In genomic region chr10:131915484-131915883, GRCh38 we compare ENCODE assay signal across 26 cellular contexts. TPM values are rescaled to one million over a fixed set of nuclear protein-coding genes. Genes with fewer than 3 reads are reported as not detected.
DNase-seq lines count a peak whose midpoint lies in the region; ATAC-seq and TF ChIP-seq lines count a peak whose summit lies in the region.
"Had no signal": no experiment of that assay in that cellular context is flagged by ENCODE, and none has a peak within 500 bp of the region (broad histone marks: within the 10 kb centered on the region; RNA-seq: fewer than 3 reads in every experiment).

No MANE protein-coding gene starts in this region.

- no peak overlapping the region for H3K9ac ChIP-seq in endodermal cell (ENCODE audit: extremely low read depth, low read length, poor library complexity, severe bottlenecking)

- ATAC-seq in GM18907 (IDR thresholded peaks at IDR 0.05; ENCODE audit: unreplicated experiment), result no peak
- ATAC-seq: GM23338, PC-3 had no signal

- no peak for TF ChIP-seq EP300 in stomach (IDR thresholded peaks at IDR 0.05)

- in situ Hi-C loops in HAP-1 (cut with MboI; ENCODE audit: low sequenced_read_pairs), result no loop called here

- H3K27ac ChIP-seq in endodermal cell (ENCODE audit: low read depth, low read length) (no peak overlapping the region), stomach (no peak overlapping the region)
- H3K27ac ChIP-seq: BLaER1, SJCRH30 had no signal

- peaks cover 83% of the 10 kb centered on the region for H3K4me1 Mint-ChIP-seq in activated naive CD4-positive, alpha-beta T cell treated with anti-CD3 and anti-CD28 coated beads, Interleukin-2, amount 50 U/mL, for 24 hours
- H3K4me1 Mint-ChIP-seq in endodermal cell, result no peaks in the 10 kb centered on the region
- H3K4me1 Mint-ChIP-seq in progenitor cell of endocrine pancreas (ENCODE audit: low read depth), result peaks cover 4% of the 10 kb centered on the region
- peaks cover 40% of the 10 kb centered on the region for H3K4me1 Mint-ChIP-seq in activated T-helper 1 cell treated with anti-CD3 and anti-CD28 coated beads, Interleukin-12 subunit alpha, Interleukin-12 subunit beta, Interleukin-2, Interleukin-4 antibody, amounts not matched to agents 30 ng/mL and 10 ng/mL and 1 ng/mL, durations not matched to agents 14 hours and 24 hours and 36 hours (ENCODE audit: low read depth)

- H3K4me3 Mint-ChIP-seq in activated naive CD4-positive, alpha-beta T cell treated with anti-CD3 and anti-CD28 coated beads, Interleukin-2, amount 50 U/mL, for 24 hours, result peak overlapping the region; percentile 36
- no peak overlapping the region for H3K4me3 Mint-ChIP-seq in endodermal cell
- H3K4me3 Mint-ChIP-seq in progenitor cell of endocrine pancreas (ENCODE audit: low read depth), result no peak overlapping the region
- no peak overlapping the region for H3K4me3 Mint-ChIP-seq in activated T-helper 1 cell treated with anti-CD3 and anti-CD28 coated beads, Interleukin-12 subunit alpha, Interleukin-12 subunit beta, Interleukin-2, Interleukin-4 antibody, amounts not matched to agents 30 ng/mL and 10 ng/mL and 1 ng/mL, durations not matched to agents 14 hours and 24 hours and 36 hours
- H3K4me3 Mint-ChIP-seq: GM23338 had no signal

- H3K9me3 Mint-ChIP-seq in activated naive CD4-positive, alpha-beta T cell treated with anti-CD3 and anti-CD28 coated beads, Interleukin-2, amount 50 U/mL, for 24 hours, result no peaks in the 10 kb centered on the region
- H3K9me3 Mint-ChIP-seq in endodermal cell (peaks cover 3% of the 10 kb centered on the region), progenitor cell of endocrine pancreas (ENCODE audit: low read depth) (no peaks in the 10 kb centered on the region)
- H3K9me3 Mint-ChIP-seq in activated T-helper 1 cell treated with anti-CD3 and anti-CD28 coated beads, Interleukin-12 subunit alpha, Interleukin-12 subunit beta, Interleukin-2, Interleukin-4 antibody, amounts not matched to agents 30 ng/mL and 10 ng/mL and 1 ng/mL, durations not matched to agents 14 hours and 24 hours and 36 hours, result peaks cover 37% of the 10 kb centered on the region
- H3K9me3 Mint-ChIP-seq: CD4-positive, alpha-beta T cell had no signal

- TF ChIP-seq POLR2A in stomach (IDR thresholded peaks at IDR 0.05), result no peak

- no peaks in the 10 kb centered on the region for H3K27me3 Mint-ChIP-seq in activated naive CD4-positive, alpha-beta T cell treated with anti-CD3 and anti-CD28 coated beads, Interleukin-2, amount 50 U/mL, for 24 hours
- no peaks in the 10 kb centered on the region for H3K27me3 Mint-ChIP-seq in endodermal cell (ENCODE audit: insufficient read depth)
- H3K27me3 Mint-ChIP-seq in progenitor cell of endocrine pancreas, result no peaks in the 10 kb centered on the region
- H3K27me3 Mint-ChIP-seq in activated T-helper 1 cell treated with anti-CD3 and anti-CD28 coated beads, Interleukin-12 subunit alpha, Interleukin-12 subunit beta, Interleukin-2, Interleukin-4 antibody, amounts not matched to agents 30 ng/mL and 10 ng/mL and 1 ng/mL, durations not matched to agents 14 hours and 24 hours and 36 hours (ENCODE audit: insufficient read depth), result no peaks in the 10 kb centered on the region
- H3K27me3 Mint-ChIP-seq: CD4-positive, alpha-beta T cell had no signal

- H3K36me3 Mint-ChIP-seq in activated naive CD4-positive, alpha-beta T cell treated with anti-CD3 and anti-CD28 coated beads, Interleukin-2, amount 50 U/mL, for 24 hours, result peaks cover 19% of the 10 kb centered on the region
- peaks cover 28% of the 10 kb centered on the region for H3K36me3 Mint-ChIP-seq in endodermal cell (ENCODE audit: low read depth)
- peaks cover 9% of the 10 kb centered on the region for H3K36me3 Mint-ChIP-seq in progenitor cell of endocrine pancreas (ENCODE audit: insufficient read depth)
- peaks cover 59% of the 10 kb centered on the region for H3K36me3 Mint-ChIP-seq in activated T-helper 1 cell treated with anti-CD3 and anti-CD28 coated beads, Interleukin-12 subunit alpha, Interleukin-12 subunit beta, Interleukin-2, Interleukin-4 antibody, amounts not matched to agents 30 ng/mL and 10 ng/mL and 1 ng/mL, durations not matched to agents 14 hours and 24 hours and 36 hours (ENCODE audit: low read depth)

- intact Hi-C loops in stomach (cut with DNase I; ENCODE audit: low total_unique reads), result no loop called here
- intact Hi-C loops in activated T-helper 1 cell treated with anti-CD3 and anti-CD28 coated beads, Interleukin-12 subunit alpha, Interleukin-12 subunit beta, Interleukin-2, Interleukin-4 antibody, amounts not matched to agents 30 ng/mL and 10 ng/mL and 1 ng/mL, durations not matched to agents 14 hours and 24 hours and 36 hours (cut with micrococcal nuclease), result loop anchor here (2.0 kb wide), 1 partner anchor 15 kb away; the partner anchor contains the start of gene PPP2R2D

- H3K36me3 ChIP-seq in endodermal cell (ENCODE audit: control insufficient read depth, insufficient read depth, low read length) (peaks cover 20% of the 10 kb centered on the region), stomach (peaks cover 0 to 15% (median 8%) of the 10 kb centered on the region in 4 donors), HAP-1 (replicated peaks) (peaks cover 5% of the 10 kb centered on the region)

- no peak overlapping the region for H3K4me3 ChIP-seq in endodermal cell (ENCODE audit: low read length)
- no peak overlapping the region for H3K4me3 ChIP-seq in stomach
- no peak overlapping the region for H3K4me3 ChIP-seq in HAP-1
- H3K4me3 ChIP-seq: BLaER1, GM23338, MG63, SJCRH30 had no signal

- 93 to 100% methylated on average over 9 of the region's 11 CpGs for WGBS in endodermal cell (ENCODE audit: insufficient coverage in 1 of 2, insufficient read length in 1 of 2), 2 experiments
- WGBS in stomach, 5 donors, result 84 to 90% (median 88%) methylated on average over 11 of the region's 11 CpGs

- H3K27me3 ChIP-seq in endodermal cell (ENCODE audit: control insufficient read depth, insufficient read depth, low read length, poor library complexity, severe bottlenecking), result no peaks in the 10 kb centered on the region
- no peaks in the 10 kb centered on the region for H3K27me3 ChIP-seq in stomach
- no peaks in the 10 kb centered on the region for H3K27me3 ChIP-seq in HAP-1 (ENCODE audit: low read depth)
- H3K27me3 ChIP-seq: BLaER1, MG63, SJCRH30 had no signal

- H3K27ac Mint-ChIP-seq in activated naive CD4-positive, alpha-beta T cell treated with anti-CD3 and anti-CD28 coated beads, Interleukin-2, amount 50 U/mL, for 24 hours, result peak overlapping the region; percentile 51
- H3K27ac Mint-ChIP-seq in endodermal cell (no peak overlapping the region), progenitor cell of endocrine pancreas (peak overlapping the region; percentile 51)
- no peak overlapping the region for H3K27ac Mint-ChIP-seq in activated T-helper 1 cell treated with anti-CD3 and anti-CD28 coated beads, Interleukin-12 subunit alpha, Interleukin-12 subunit beta, Interleukin-2, Interleukin-4 antibody, amounts not matched to agents 30 ng/mL and 10 ng/mL and 1 ng/mL, durations not matched to agents 14 hours and 24 hours and 36 hours
- H3K27ac Mint-ChIP-seq: GM23338 had no signal

- no peak for TF ChIP-seq CTCF in endodermal cell (conservative IDR thresholded peaks at IDR 0.05)
- TF ChIP-seq CTCF in progenitor cell of endocrine pancreas (IDR thresholded peaks at IDR 0.05; ENCODE audit: unreplicated experiment), result no peak
- TF ChIP-seq CTCF in stomach (IDR thresholded peaks at IDR 0.05), result no peak

- no peak for DNase-seq in activated naive CD4-positive, alpha-beta T cell treated with Interleukin-2 at 50 U/mL for 16 hours
- DNase-seq in endodermal cell (peak; percentile 22), progenitor cell of endocrine pancreas (ENCODE audit: low spot score, unreplicated experiment) (no peak), stomach (peak; percentile 5), HAP-1 (ENCODE audit: low spot score in 2 of 2) (no peak)
- no peak for DNase-seq in activated T-helper 1 cell treated with anti-CD3 and anti-CD28 coated beads, Interleukin-12 subunit alpha, Interleukin-12 subunit beta, Interleukin-2, Interleukin-4 antibody, amounts not matched to agents 30 ng/mL and 10 ng/mL and 1 ng/mL, durations not matched to agents 14 hours and 24 hours and 36 hours (ENCODE audit: low spot score)
- DNase-seq: 8988T; CD4-positive, alpha-beta T cell; COR-L47; DMS53; HCEC 1CT; KG1; MG63; NCI-H1105 treated with DMSO at 0.1 percent for 48 hours; NCI-H1694; NCI-H2029 treated with DMSO at 0.1 percent for 48 hours; NCI-H446 treated with DMSO at 0.1 percent for 48 hours; NCI-H526; NCI-H82; NK-92 treated with Interleukin-12 subunit alpha and Interleukin-12 subunit beta, amount 100 ng/mL, for 24 hours; PC-3; SJCRH30 had no signal

- H3K4me1 ChIP-seq in endodermal cell (ENCODE audit: control insufficient read depth, insufficient read depth, low read length), result no peaks in the 10 kb centered on the region
- H3K4me1 ChIP-seq in stomach, result peaks cover 0 to 23% (median 12%) of the 10 kb centered on the region in 4 donors
- no peaks in the 10 kb centered on the region for H3K4me1 ChIP-seq in HAP-1
- H3K4me1 ChIP-seq: SJCRH30 had no signal

- H3K9me3 ChIP-seq in endodermal cell (ENCODE audit: control insufficient read depth, low read length) (no peaks in the 10 kb centered on the region), stomach (no peaks in the 10 kb centered on the region), HAP-1 (no peaks in the 10 kb centered on the region)
- H3K9me3 ChIP-seq: MG63, SJCRH30 had no signal

RNA-seq across cellular contexts. Expression of gene PPP2R2D, which starts 14.7 kb away (rescaled TPM):
- 10 to 100 TPM; 35.5 to 37.5 TPM for total RNA-seq in endodermal cell
- 36.0 TPM for polyA plus RNA-seq in endodermal cell (2013, experiment 1 of 2)
- 35.4 TPM for polyA plus RNA-seq in endodermal cell (2013, experiment 2 of 2)
- 41.1 and 43.6 TPM in 2 replicates for total RNA-seq in progenitor cell of endocrine pancreas
- total RNA-seq in stomach, result 10 to 100 TPM; 35.8 to 96.7 (median 43.7) TPM
- polyA plus RNA-seq in stomach, result 10 to 100 TPM; 15.6 to 18.9 (median 17.7) TPM
- 37.6 and 38.4 TPM in 2 replicates for total RNA-seq in activated T-helper 1 cell treated with anti-CD3 and anti-CD28 coated beads, Interleukin-12 subunit alpha, Interleukin-12 subunit beta, Interleukin-2, Interleukin-4 antibody, amounts not matched to agents 30 ng/mL and 10 ng/mL and 1 ng/mL, durations not matched to agents 14 hours and 24 hours and 36 hours

Comparison
In these comparisons a context has a peak if more than half of its experiments do, and no peak if none do; other contexts are left out.
1. H3K27ac Mint-ChIP-seq: peak in activated naive CD4-positive, alpha-beta T cell treated with anti-CD3 and anti-CD28 coated beads, Interleukin-2, amount 50 U/mL, for 24 hours (single experiment) and progenitor cell of endocrine pancreas (single experiment); none in endodermal cell (single experiment) and activated T-helper 1 cell treated with anti-CD3 and anti-CD28 coated beads, Interleukin-12 subunit alpha, Interleukin-12 subunit beta, Interleukin-2, Interleukin-4 antibody, amounts not matched to agents 30 ng/mL and 10 ng/mL and 1 ng/mL, durations not matched to agents 14 hours and 24 hours and 36 hours (single experiment).
2. DNase-seq: peak in endodermal cell (single experiment) and stomach (single experiment); none in activated naive CD4-positive, alpha-beta T cell treated with Interleukin-2 at 50 U/mL for 16 hours (single experiment), progenitor cell of endocrine pancreas (single experiment), HAP-1 (0 of 2) and activated T-helper 1 cell treated with anti-CD3 and anti-CD28 coated beads, Interleukin-12 subunit alpha, Interleukin-12 subunit beta, Interleukin-2, Interleukin-4 antibody, amounts not matched to agents 30 ng/mL and 10 ng/mL and 1 ng/mL, durations not matched to agents 14 hours and 24 hours and 36 hours (single experiment).